19 cellular contexts compared by ENCODE assay signal in the genomic region with DNA sequence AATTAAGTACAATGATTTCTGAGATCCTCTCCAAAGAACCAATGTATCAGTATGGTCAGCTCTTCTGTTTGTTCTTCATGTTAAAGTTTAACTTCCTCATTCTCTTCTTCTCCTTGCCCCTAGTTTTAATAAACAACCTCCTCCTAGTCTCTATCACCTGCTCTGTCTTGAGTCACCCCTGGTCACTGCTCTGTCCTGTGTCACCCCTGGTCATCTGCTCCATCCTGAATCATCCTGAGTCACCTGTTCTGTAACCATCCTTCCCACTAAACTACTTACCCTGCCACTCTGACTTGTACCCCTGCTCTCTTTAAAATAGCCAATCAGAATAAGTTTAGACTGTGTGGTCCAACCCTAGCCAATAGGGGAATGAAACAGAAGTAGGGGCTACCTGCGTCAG.
"Had no signal": no experiment of that assay in that cellular context is flagged by ENCODE, and none has a peak within 500 bp of the region (broad histone marks: within the 10 kb centered on the region; RNA-seq: fewer than 3 reads in every experiment).

No MANE protein-coding gene starts in this region.

- H3K9me3 ChIP-seq: mucosa of descending colon, pancreas, suprapubic skin, thyroid gland had no signal

- H3K27ac ChIP-seq: coronary artery, heart left ventricle, neural progenitor cell, pancreas, suprapubic skin, thyroid gland had no signal

- H3K4me3 ChIP-seq: coronary artery, heart left ventricle, mucosa of descending colon, neural progenitor cell, pancreas, suprapubic skin, thyroid gland had no signal

- H2AFZ ChIP-seq: neural progenitor cell had no signal

- H3K36me3 ChIP-seq: heart left ventricle, neural progenitor cell, pancreas, suprapubic skin, thyroid gland had no signal

- DNase-seq: effector CD4-positive, alpha-beta T cell; endodermal cell; heart left ventricle; hippocampal formation; mucosa of descending colon; occipital lobe; pancreas; right cardiac atrium; small intestine; stimulated activated CD4-positive, alpha-beta T cell treated with anti-CD3 and anti-CD28 coated beads, Interleukin-2, amount 100 ng/mL, for 48 hours; stimulated activated CD8-positive, alpha-beta memory T cell treated with anti-CD3 and anti-CD28 coated beads, Interleukin-4, amount 100 ng/mL, for 48 hours; stimulated activated naive CD8-positive, alpha-beta T cell treated with anti-CD3 and anti-CD28 coated beads, Interleukin-15, Interleukin-2, amounts not matched to agents 100 U/mL and 50 U/mL, for 24 hours; thyroid gland had no signal

- H3K4me1 ChIP-seq: heart left ventricle, neural progenitor cell, pancreas, suprapubic skin, thyroid gland had no signal

- H3K27me3 ChIP-seq: heart left ventricle, neural progenitor cell, pancreas, suprapubic skin, thyroid gland had no signal

- ATAC-seq: heart left ventricle; left lobe of liver; mucosa of descending colon; natural killer cell treated with Interleukin-12 subunit alpha and Interleukin-12 subunit beta and Interleukin-15 and Interleukin-18, amount 100 ng/mL, for 72 hours; pancreas; right cardiac atrium; stimulated activated effector memory CD8-positive, alpha-beta T cell treated with anti-CD3 and anti-CD28 coated beads, Interleukin-12 subunit alpha, Interleukin-12 subunit beta, amount 100 ng/mL, for 72 hours; stimulated activated naive CD8-positive, alpha-beta T cell treated with anti-CD3 and anti-CD28 coated beads, Interleukin-15, Interleukin-2, amounts not matched to agents 100 U/mL and 50 U/mL, for 24 hours had no signal

- H3K4me2 ChIP-seq: neural progenitor cell had no signal
